ENCODE assay signal across 16 cellular contexts in genomic region chr19:21848706-21849105, GRCh38. TPM values are rescaled to one million over a fixed set of nuclear protein-coding genes. Genes with fewer than 3 reads are reported as not detected.
A peak's percentile ranks its signal among the peaks of the same experiment; 100 is the strongest.
DNase-seq lines count a peak whose midpoint lies in the region.
"Had no signal": no experiment of that assay in that cellular context is flagged by ENCODE, and none has a peak within 500 bp of the region (broad histone marks: within the 10 kb centered on the region; RNA-seq: fewer than 3 reads in every experiment).

No MANE protein-coding gene starts in this region.

- no peaks in the 10 kb centered on the region for H3K27me3 Mint-ChIP-seq in activated naive CD4-positive, alpha-beta T cell treated with anti-CD3 and anti-CD28 coated beads for 36 hours (ENCODE audit: low read depth)
- no peaks in the 10 kb centered on the region for H3K27me3 Mint-ChIP-seq in activated naive CD4-positive, alpha-beta T cell treated with anti-CD3 and anti-CD28 coated beads, Interleukin-2, amount 10 ng/mL, durations not matched to agents 7 days and 5 days
- H3K27me3 Mint-ChIP-seq: activated CD4-positive, alpha-beta T cell treated with anti-CD3 and anti-CD28 coated beads, Interleukin-2, amount 10 ng/mL, durations not matched to agents 7 days and 5 days; stimulated activated naive CD8-positive, alpha-beta T cell treated with anti-CD3 and anti-CD28 coated beads, Interleukin-15, amount 100 ng/mL, for 72 hours had no signal

- H3K4me1 Mint-ChIP-seq in activated naive CD4-positive, alpha-beta T cell treated with anti-CD3 and anti-CD28 coated beads for 36 hours (ENCODE audit: low read depth): peaks cover 36% of the 10 kb centered on the region
- peaks cover 31% of the 10 kb centered on the region for H3K4me1 Mint-ChIP-seq in activated naive CD4-positive, alpha-beta T cell treated with anti-CD3 and anti-CD28 coated beads, Interleukin-2, amount 10 ng/mL, durations not matched to agents 7 days and 5 days

- in situ Hi-C loops in G401 (cut with HindIII; ENCODE audit: low sequenced_read_pairs): no loop called here

- no peak overlapping the region for H3K27ac ChIP-seq in epithelial cell of prostate
- H3K27ac ChIP-seq: ascending aorta, SK-N-MC had no signal

- CTCF ChIA-PET in activated naive CD4-positive, alpha-beta T cell treated with anti-CD3 and anti-CD28 coated beads for 36 hours (lab: Charles Lee): no interaction called here
- CTCF ChIA-PET in activated naive CD4-positive, alpha-beta T cell treated with anti-CD3 and anti-CD28 coated beads, Interleukin-2, amount 10 ng/mL, durations not matched to agents 7 days and 5 days (lab: Charles Lee): no interaction called here

- H3K27ac Mint-ChIP-seq in activated naive CD4-positive, alpha-beta T cell treated with anti-CD3 and anti-CD28 coated beads for 36 hours: no peak overlapping the region
- no peak overlapping the region for H3K27ac Mint-ChIP-seq in activated naive CD4-positive, alpha-beta T cell treated with anti-CD3 and anti-CD28 coated beads, Interleukin-2, amount 10 ng/mL, durations not matched to agents 7 days and 5 days
- H3K27ac Mint-ChIP-seq: activated CD4-positive, alpha-beta T cell treated with anti-CD3 and anti-CD28 coated beads, Interleukin-2, amount 10 ng/mL, durations not matched to agents 7 days and 5 days had no signal

- H3K4me3 Mint-ChIP-seq in activated naive CD4-positive, alpha-beta T cell treated with anti-CD3 and anti-CD28 coated beads for 36 hours: no peak overlapping the region
- no peak overlapping the region for H3K4me3 Mint-ChIP-seq in activated naive CD4-positive, alpha-beta T cell treated with anti-CD3 and anti-CD28 coated beads, Interleukin-2, amount 10 ng/mL, durations not matched to agents 7 days and 5 days
- H3K4me3 Mint-ChIP-seq: activated CD4-positive, alpha-beta T cell treated with anti-CD3 and anti-CD28 coated beads, Interleukin-2, amount 10 ng/mL, durations not matched to agents 7 days and 5 days; stimulated activated naive CD8-positive, alpha-beta T cell treated with anti-CD3 and anti-CD28 coated beads, Interleukin-15, amount 100 ng/mL, for 72 hours had no signal

- peaks cover 47% of the 10 kb centered on the region for H3K36me3 Mint-ChIP-seq in activated naive CD4-positive, alpha-beta T cell treated with anti-CD3 and anti-CD28 coated beads for 36 hours (ENCODE audit: low read depth)
- peaks cover 71% of the 10 kb centered on the region for H3K36me3 Mint-ChIP-seq in activated naive CD4-positive, alpha-beta T cell treated with anti-CD3 and anti-CD28 coated beads, Interleukin-2, amount 10 ng/mL, durations not matched to agents 7 days and 5 days

- H3K9me3 Mint-ChIP-seq in activated naive CD4-positive, alpha-beta T cell treated with anti-CD3 and anti-CD28 coated beads for 36 hours: no peaks in the 10 kb centered on the region
- H3K9me3 Mint-ChIP-seq in activated naive CD4-positive, alpha-beta T cell treated with anti-CD3 and anti-CD28 coated beads, Interleukin-2, amount 10 ng/mL, durations not matched to agents 7 days and 5 days: peaks cover 26% of the 10 kb centered on the region
- H3K9me3 Mint-ChIP-seq: stimulated activated naive CD8-positive, alpha-beta T cell treated with anti-CD3 and anti-CD28 coated beads, Interleukin-15, amount 100 ng/mL, for 72 hours had no signal

- DNase-seq in activated naive CD4-positive, alpha-beta T cell treated with anti-CD3 and anti-CD28 coated beads for 36 hours: peak; percentile 38
- DNase-seq in activated naive CD4-positive, alpha-beta T cell treated with anti-CD3 and anti-CD28 coated beads, Interleukin-2, amount 10 ng/mL, durations not matched to agents 7 days and 5 days: no peak
- peak; percentile 15 for DNase-seq in NCI-H2196 (lab: John Stamatoyannopoulos, UW; ENCODE audit: unreplicated experiment)
- peak; percentile 48 for DNase-seq in epithelial cell of prostate (ENCODE audit: low read depth, low spot score)
- DNase-seq in renal cortical epithelial cell (ENCODE audit: low read depth): peak; percentile 75
- DNase-seq in amniotic stem cell (lab: John Stamatoyannopoulos, UW): no peak
- DNase-seq in G401 (ENCODE audit: low spot score): no peak
- DNase-seq in ureter (ENCODE audit: low spot score): no peak
- DNase-seq: activated CD4-positive, alpha-beta T cell treated with anti-CD3 and anti-CD28 coated beads, Interleukin-2, amount 10 ng/mL, durations not matched to agents 7 days and 5 days; hypothalamus; left ventricle myocardium superior; NCI-H1105; stimulated activated naive CD8-positive, alpha-beta T cell treated with anti-CD3 and anti-CD28 coated beads, Interleukin-15, amount 100 ng/mL, for 72 hours had no signal

- intact Hi-C loops in activated naive CD4-positive, alpha-beta T cell treated with anti-CD3 and anti-CD28 coated beads for 36 hours (cut with micrococcal nuclease): no loop called here

RNA-seq across cellular contexts. Expression of gene ZNF43, which starts 12.7 kb away (rescaled TPM):
- total RNA-seq in activated naive CD4-positive, alpha-beta T cell treated with anti-CD3 and anti-CD28 coated beads for 36 hours: 10 to 100 TPM; 25.8 to 27.8 TPM
- total RNA-seq in renal cortical epithelial cell: 6.4 and 16.8 TPM in 2 replicates
- total RNA-seq in G401 (2014; rRNA removed; shearing (Covaris generic)): 3.0 and 7.3 TPM in 2 replicates
- 39.8 TPM for total RNA-seq in ureter
- total RNA-seq: NCI-H460 had no signal

Comparison
In these comparisons a context has a peak if more than half of its experiments do, and no peak if none do; other contexts are left out.
1. DNase-seq: peak in activated naive CD4-positive, alpha-beta T cell treated with anti-CD3 and anti-CD28 coated beads for 36 hours (single experiment), NCI-H2196 (single experiment), epithelial cell of prostate (single experiment) and renal cortical epithelial cell (single experiment); none in activated naive CD4-positive, alpha-beta T cell treated with anti-CD3 and anti-CD28 coated beads, Interleukin-2, amount 10 ng/mL, durations not matched to agents 7 days and 5 days (single experiment), amniotic stem cell (single experiment), G401 (single experiment) and ureter (single experiment).